Comparison of ENCODE assay signal across 1 cellular context in the genomic region with DNA sequence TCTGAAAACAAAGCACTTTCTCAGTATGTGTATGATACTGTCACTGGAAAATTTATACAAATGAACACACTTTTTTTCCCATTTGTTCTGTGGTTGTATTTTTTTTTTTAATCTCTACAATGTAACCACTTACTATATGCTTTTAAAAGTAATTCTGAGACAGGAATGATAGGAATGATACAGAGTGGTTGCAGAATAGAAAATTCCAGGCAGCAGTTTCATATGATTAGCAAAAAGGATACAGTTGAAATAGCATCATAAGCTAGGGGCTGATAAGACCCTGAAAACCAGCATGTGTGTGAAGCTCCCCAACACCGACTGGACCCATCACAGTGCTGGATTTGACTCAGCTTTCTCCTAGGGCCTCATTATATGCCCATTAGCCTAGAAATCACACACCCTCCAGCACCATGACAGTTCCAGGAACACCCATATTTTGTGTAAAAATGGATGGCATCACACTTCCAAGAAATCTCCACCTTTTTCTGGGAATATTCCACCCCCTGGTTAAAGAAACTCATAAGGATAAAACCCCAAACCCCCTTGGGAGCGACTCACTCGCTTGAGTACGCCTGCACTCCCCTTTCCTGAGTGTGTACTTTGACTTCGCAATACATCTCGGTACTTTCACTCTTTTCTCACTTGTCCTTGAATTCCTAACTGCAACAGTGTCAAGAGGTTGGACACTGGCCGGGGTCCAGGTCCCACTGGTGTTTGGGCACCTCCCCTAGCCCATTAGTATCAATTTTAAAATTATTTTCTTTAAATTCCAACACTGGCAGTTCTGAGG.
TF ChIP-seq lines count a peak whose summit lies in the region.

No MANE protein-coding gene starts in this region.

TF ChIP-seq in K562, 482 proteins besides CTCF, POLR2A, EP300 and RAD21 (continued from another document):
- TF ChIP-seq CHD7 (IDR thresholded peaks at IDR 0.05; ENCODE audit: low read depth, low read length), result no peak
